ENCODE assay signal across 24 cellular contexts in genomic region chr5:173777669-173778068, GRCh38.
"Had no signal": no experiment of that assay in that cellular context is flagged by ENCODE, and none has a peak within 500 bp of the region (broad histone marks: within the 10 kb centered on the region; RNA-seq: fewer than 3 reads in every experiment).

No MANE protein-coding gene starts in this region.

- H3K27ac Mint-ChIP-seq: activated CD4-positive, alpha-beta T cell treated with anti-CD3 and anti-CD28 coated beads, Interleukin-2, amount 10 ng/mL, durations not matched to agents 7 days and 5 days; activated CD8-positive, alpha-beta memory T cell treated with anti-CD3 and anti-CD28 coated beads, Interleukin-2, amount 10 ng/mL, durations not matched to agents 7 days and 5 days; activated CD8-positive, alpha-beta T cell treated with anti-CD3 and anti-CD28 coated beads for 36 hours; activated naive CD8-positive, alpha-beta T cell treated with anti-CD3 and anti-CD28 coated beads, Interleukin-2, amount 50 U/mL, for 24 hours; activated T-helper 1 cell treated with anti-CD3 and anti-CD28 coated beads, Interleukin-12 subunit alpha, Interleukin-12 subunit beta, Interleukin-2, Interleukin-4 antibody, amounts not matched to agents 30 ng/mL and 10 ng/mL and 1 ng/mL, durations not matched to agents 14 hours and 24 hours and 36 hours; natural killer cell; progenitor cell of endocrine pancreas had no signal

- H3K36me3 ChIP-seq: brain microvascular endothelial cell, tibial artery, uterus had no signal

- DNase-seq: activated CD4-positive, alpha-beta T cell treated with anti-CD3 and anti-CD28 coated beads, Interleukin-2, amount 10 ng/mL, durations not matched to agents 7 days and 5 days; activated CD8-positive, alpha-beta memory T cell treated with anti-CD3 and anti-CD28 coated beads, Interleukin-2, amount 10 ng/mL, durations not matched to agents 7 days and 5 days; activated CD8-positive, alpha-beta T cell treated with anti-CD3 and anti-CD28 coated beads for 36 hours; activated gamma-delta T cell; activated naive CD4-positive, alpha-beta T cell treated with anti-CD3 and anti-CD28 coated beads, Interleukin-2, amount 50 U/mL, for 16 hours; activated naive CD8-positive, alpha-beta T cell treated with anti-CD3 and anti-CD28 coated beads, Interleukin-2, amount 50 U/mL, for 24 hours; activated T-cell treated with anti-CD3 and anti-CD28 coated beads for 4 hours; aorta; brain microvascular endothelial cell; caudate nucleus; effector CD8-positive, alpha-beta T cell; foreskin keratinocyte; natural killer cell; retina; stimulated activated CD4-positive, alpha-beta T cell treated with anti-CD3 and anti-CD28 coated beads, Interleukin-4, amount 100 ng/mL, for 24 hours; stimulated activated naive CD8-positive, alpha-beta T cell treated with anti-CD3 and anti-CD28 coated beads, Interleukin-15, Interleukin-2, amounts not matched to agents 100 U/mL and 50 U/mL, for 24 hours; substantia nigra; tibial artery; uterus had no signal

- H3K27me3 ChIP-seq: brain microvascular endothelial cell, foreskin keratinocyte, tibial artery, uterus had no signal

- H3K9me3 ChIP-seq: tibial artery, uterus had no signal

- H3K4me3 ChIP-seq: lung, tibial artery, uterus had no signal

- ATAC-seq: activated CD4-positive, CD25-positive, alpha-beta regulatory T cell treated with anti-CD3 and anti-CD28 coated beads, Interleukin-2, amount 50 U/mL, for 24 hours; activated CD8-positive, alpha-beta memory T cell treated with anti-CD3 and anti-CD28 coated beads, Interleukin-2, amount 10 ng/mL, durations not matched to agents 7 days and 5 days; activated CD8-positive, alpha-beta T cell treated with anti-CD3 and anti-CD28 coated beads for 36 hours; activated naive CD8-positive, alpha-beta T cell treated with anti-CD3 and anti-CD28 coated beads, Interleukin-2, amount 50 U/mL, for 24 hours; foreskin keratinocyte; stimulated activated naive CD8-positive, alpha-beta T cell treated with anti-CD3 and anti-CD28 coated beads, Interleukin-15, Interleukin-2, amounts not matched to agents 100 U/mL and 50 U/mL, for 24 hours had no signal

- H3K4me3 Mint-ChIP-seq: activated CD4-positive, alpha-beta T cell treated with anti-CD3 and anti-CD28 coated beads, Interleukin-2, amount 10 ng/mL, durations not matched to agents 7 days and 5 days; activated CD8-positive, alpha-beta memory T cell treated with anti-CD3 and anti-CD28 coated beads, Interleukin-2, amount 10 ng/mL, durations not matched to agents 7 days and 5 days; activated CD8-positive, alpha-beta T cell treated with anti-CD3 and anti-CD28 coated beads for 36 hours; activated naive CD8-positive, alpha-beta T cell treated with anti-CD3 and anti-CD28 coated beads, Interleukin-2, amount 50 U/mL, for 24 hours; activated T-helper 1 cell treated with anti-CD3 and anti-CD28 coated beads, Interleukin-12 subunit alpha, Interleukin-12 subunit beta, Interleukin-2, Interleukin-4 antibody, amounts not matched to agents 30 ng/mL and 10 ng/mL and 1 ng/mL, durations not matched to agents 14 hours and 24 hours and 36 hours; natural killer cell had no signal

- H3K27ac ChIP-seq: brain microvascular endothelial cell, foreskin keratinocyte, tibial artery, uterus, VCaP had no signal

- H3K9me3 Mint-ChIP-seq: activated CD4-positive, alpha-beta T cell treated with anti-CD3 and anti-CD28 coated beads, Interleukin-2, amount 10 ng/mL, durations not matched to agents 7 days and 5 days; activated naive CD8-positive, alpha-beta T cell treated with anti-CD3 and anti-CD28 coated beads, Interleukin-2, amount 50 U/mL, for 24 hours; natural killer cell had no signal

- H3K36me3 Mint-ChIP-seq: activated CD8-positive, alpha-beta memory T cell treated with anti-CD3 and anti-CD28 coated beads, Interleukin-2, amount 10 ng/mL, durations not matched to agents 7 days and 5 days; natural killer cell had no signal

- H3K27me3 Mint-ChIP-seq: activated CD4-positive, alpha-beta T cell treated with anti-CD3 and anti-CD28 coated beads, Interleukin-2, amount 10 ng/mL, durations not matched to agents 7 days and 5 days; activated CD8-positive, alpha-beta memory T cell treated with anti-CD3 and anti-CD28 coated beads, Interleukin-2, amount 10 ng/mL, durations not matched to agents 7 days and 5 days; activated CD8-positive, alpha-beta T cell treated with anti-CD3 and anti-CD28 coated beads for 36 hours had no signal
